1 cellular context compared by ENCODE assay signal in genomic region chr16:86618431-86619262, GRCh38.
TF ChIP-seq lines count a peak whose summit lies in the region.

No MANE protein-coding gene starts in this region.

TF ChIP-seq in HepG2, 621 proteins besides CTCF, POLR2A, EP300 and RAD21:
- TF ChIP-seq CSRNP2 (CRISPR knock-in tag; conservative IDR thresholded peaks at IDR 0.05; ENCODE audit: low read depth) (no peak), AHR (CRISPR knock-in tag; IDR thresholded peaks at IDR 0.05) (no peak), RARA (CRISPR knock-in tag; IDR thresholded peaks at IDR 0.05) (no peak), CCDC6 (CRISPR knock-in tag; IDR thresholded peaks at IDR 0.05) (no peak), ZNF556 (CRISPR knock-in tag; IDR thresholded peaks at IDR 0.05; ENCODE audit: borderline replicate concordance) (no peak), ATF6 (CRISPR knock-in tag; conservative IDR thresholded peaks at IDR 0.05) (no peak), TCF7 (IDR thresholded peaks at IDR 0.05; ENCODE audit: low read depth) (no peak), MXI1 (IDR thresholded peaks at IDR 0.05; ENCODE audit: borderline replicate concordance, low read depth, low read length) (no peak)
